9 cellular contexts compared by ENCODE assay signal in genomic region chr6:134111062-134111677, GRCh38. TPM values are rescaled to one million over a fixed set of nuclear protein-coding genes. Genes with fewer than 3 reads are reported as not detected.
DNase-seq lines count a peak whose midpoint lies in the region; ATAC-seq, FAIRE-seq and TF ChIP-seq lines count a peak whose summit lies in the region.
"Had no signal": no experiment of that assay in that cellular context is flagged by ENCODE, and none has a peak within 500 bp of the region (broad histone marks: within the 10 kb centered on the region; RNA-seq: fewer than 3 reads in every experiment).

No MANE protein-coding gene starts in this region.

- H3K4me3 Mint-ChIP-seq in CD4-positive, alpha-beta T cell, result no peak overlapping the region
- no peak overlapping the region for H3K4me3 Mint-ChIP-seq in brain

- no peaks in the 10 kb centered on the region for H3K9me3 Mint-ChIP-seq in CD4-positive, alpha-beta T cell
- peaks cover 0 to 3% (median 0%) of the 10 kb centered on the region in 5 experiments for H3K9me3 Mint-ChIP-seq in brain

- no peaks in the 10 kb centered on the region for H3K36me3 ChIP-seq in testis (ENCODE audit: low read depth, missing control alignments)

- peak; percentile 93 for TF ChIP-seq CTCF in CD4-positive, alpha-beta T cell (IDR thresholded peaks at IDR 0.05)
- TF ChIP-seq CTCF in HL-60 (IDR thresholded peaks at IDR 0.05; ENCODE audit: insufficient read depth, low read length), result peak; percentile 65
- peak; percentile 71 for TF ChIP-seq CTCF in RWPE1 (conservative IDR thresholded peaks at IDR 0.05; ENCODE audit: low read depth)
- TF ChIP-seq CTCF in brain (conservative IDR thresholded peaks at IDR 0.05), result peak; percentile 62 to 77
- peak; percentile 44 to 85 (median 73) for TF ChIP-seq CTCF in testis (IDR thresholded peaks at IDR 0.05)

- no peaks in the 10 kb centered on the region for H3K4me1 ChIP-seq in testis

- CTCF ChIA-PET in CD4-positive, alpha-beta T cell (lab: Charles Lee), result interaction anchor here (0.9 to 4.0 kb wide), 5 partner anchors 10 to 829 kb away, joined by 3 to 16 read pairs (median 4); no protein-coding TSS in a partner anchor
- CTCF ChIA-PET in RWPE1 (lab: Yijun Ruan, JAX), result interaction anchor here (0.5 to 1.3 kb wide), 3 partner anchors 14 to 829 kb away, joined by 3 to 5 read pairs (median 4); no protein-coding TSS in a partner anchor

- peak; percentile 60 for FAIRE-seq in GM18507 (lab: Jason Lieb, UNC)

- H3K36me3 Mint-ChIP-seq in CD4-positive, alpha-beta T cell (ENCODE audit: low read depth), result no peaks in the 10 kb centered on the region
- H3K36me3 Mint-ChIP-seq in brain, result no peaks in the 10 kb centered on the region

- 51 to 65% methylated on average over 4 of the region's 4 CpGs for WGBS in testis, 2 donors

- H3K27ac Mint-ChIP-seq in CD4-positive, alpha-beta T cell, result no peak overlapping the region
- peak overlapping the region in 1 of 5 experiments; percentile 36 for H3K27ac Mint-ChIP-seq in brain

- no peaks in the 10 kb centered on the region for H3K9me3 ChIP-seq in CD4-positive, alpha-beta T cell (ENCODE audit: control insufficient read depth, low read length)
- H3K9me3 ChIP-seq in testis, result no peaks in the 10 kb centered on the region

- no peak for TF ChIP-seq POLR2A in testis (IDR thresholded peaks at IDR 0.05)

- no peak overlapping the region for H3K27ac ChIP-seq in CD4-positive, alpha-beta T cell (ENCODE audit: low read depth, low read length)
- H3K27ac ChIP-seq in HL-60 (replicated peaks) (no peak overlapping the region), RWPE1 (no peak overlapping the region), testis (no peak overlapping the region)

- peak in 8 of 10 experiments; percentile 3 to 33 (median 11) for DNase-seq in CD4-positive, alpha-beta T cell
- peak; percentile 28 for DNase-seq in GM18507 (ENCODE audit: extremely low spot score, insufficient read length, low read depth)
- peak; percentile 60 to 61 for DNase-seq in HL-60 (ENCODE audit: low read depth in 1 of 2, low spot score in 1 of 2)
- DNase-seq in RWPE1 (ENCODE audit: low spot score), result peak; percentile 59
- peak in 1 of 2 donors; percentile 22 for DNase-seq in left colon
- peak; percentile 37 for DNase-seq in testis

- intact Hi-C loops in CD4-positive, alpha-beta T cell (cut with DNase I, micrococcal nuclease), result loop anchor here (1.0 to 5.0 kb wide), 2 partner anchors 771 to 830 kb away; no protein-coding TSS in a partner anchor
- intact Hi-C loops in left colon (cut with DNase I, micrococcal nuclease), result no loop called here
- intact Hi-C loops in testis (cut with DNase I; ENCODE audit: low total_unique reads), result no loop called here

- no peaks in the 10 kb centered on the region for H3K4me1 Mint-ChIP-seq in CD4-positive, alpha-beta T cell (ENCODE audit: low read depth)
- peaks cover 5% of the 10 kb centered on the region for H3K4me1 Mint-ChIP-seq in brain

- no peaks in the 10 kb centered on the region for H3K27me3 ChIP-seq in CD4-positive, alpha-beta T cell (ENCODE audit: control insufficient read depth, insufficient read depth, low read length)
- H3K27me3 ChIP-seq in HL-60 (ENCODE audit: insufficient read depth, poor library complexity, severe bottlenecking) (no peaks in the 10 kb centered on the region), testis (no peaks in the 10 kb centered on the region)

- peaks cover 12% of the 10 kb centered on the region for H3K27me3 Mint-ChIP-seq in CD4-positive, alpha-beta T cell
- no peaks in the 10 kb centered on the region for H3K27me3 Mint-ChIP-seq in brain

- ATAC-seq in CD4-positive, alpha-beta T cell (ENCODE audit: poor library complexity), result peak; percentile 84
- peak; percentile 41 for ATAC-seq in left colon
- no peak for ATAC-seq in GM21576 (IDR thresholded peaks at IDR 0.05; ENCODE audit: unreplicated experiment)

- H3K4me3 ChIP-seq in HL-60 (replicated peaks; ENCODE audit: insufficient read depth, low read length) (no peak overlapping the region), testis (no peak overlapping the region)

- POLR2A ChIA-PET in CD4-positive, alpha-beta T cell (lab: Charles Lee), result no interaction called here
- POLR2A ChIA-PET in RWPE1 (lab: Yijun Ruan, JAX; ENCODE audit: low non-redundant PET), result no interaction called here

RNA-seq across cellular contexts. Expression of gene SLC2A12, which starts 58.7 kb away (rescaled TPM):
- not detected for total RNA-seq in CD4-positive, alpha-beta T cell
- polyA plus RNA-seq in brain (ENCODE audit: insufficient read depth, low read depth, low replicate concordance) (2.7 TPM), testis (ENCODE audit: insufficient read depth, low read depth, low replicate concordance) (0.65 TPM)
- total RNA-seq in left colon (1 to 10 TPM in 1 of 2 donors, under 1 TPM in 1; 0.67 to 1.3 TPM), testis (under 1 TPM; 0.63 to 0.74 TPM)
- total RNA-seq: activated CD8-positive, alpha-beta memory T cell treated with anti-CD3 and anti-CD28 coated beads for 36 hours had no signal

Comparison
In these comparisons a context has a peak if more than half of its experiments do, and no peak if none do; other contexts are left out.
1. intact Hi-C loops: an anchor here in CD4-positive, alpha-beta T cell (1.0 to 5.0 kb wide); none called in left colon and testis.